8 cellular contexts compared by ENCODE assay signal in the genomic region with DNA sequence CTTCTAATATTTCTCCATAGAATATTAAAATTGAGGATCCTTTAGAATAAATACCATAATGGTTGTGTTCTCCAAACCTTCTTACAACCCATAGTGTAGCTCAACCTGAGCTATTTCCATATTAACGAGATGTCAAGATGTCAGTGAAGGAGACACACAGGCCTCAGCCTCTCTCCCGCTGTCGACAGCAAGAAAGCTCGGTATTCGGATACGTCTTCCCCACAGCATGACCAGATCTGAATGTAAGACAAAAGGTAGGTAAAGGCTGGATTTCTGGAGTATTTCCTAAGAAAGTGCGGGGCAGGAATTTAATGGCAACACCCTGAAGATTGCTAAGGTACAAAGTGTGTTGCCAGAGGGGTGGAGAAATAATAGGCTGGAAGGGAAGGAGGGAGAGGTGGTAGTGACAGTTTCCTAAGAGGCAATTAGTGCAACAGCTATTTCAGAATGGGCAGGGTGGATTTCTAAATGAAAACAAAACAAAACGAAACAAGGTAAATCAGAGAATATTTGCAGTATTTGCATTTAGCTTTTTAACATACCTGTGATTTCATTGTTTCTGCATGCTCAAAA. TPM values are rescaled to one million over a fixed set of nuclear protein-coding genes. Genes with fewer than 3 reads are reported as not detected.
DNase-seq lines count a peak whose midpoint lies in the region; FAIRE-seq and TF ChIP-seq lines count a peak whose summit lies in the region.

No MANE protein-coding gene starts in this region.

- H3K9me3 ChIP-seq in SK-N-MC (ENCODE audit: low read depth, low read length) (no peaks in the 10 kb centered on the region), skeletal muscle satellite cell (replicated peaks; ENCODE audit: low read length) (no peaks in the 10 kb centered on the region)

- no peaks in the 10 kb centered on the region for H3K27me3 ChIP-seq in skeletal muscle satellite cell (ENCODE audit: control insufficient read depth, insufficient read depth, low read length)

- H3K36me3 ChIP-seq in SK-N-MC (ENCODE audit: insufficient read depth, low read length) (peaks cover 13% of the 10 kb centered on the region), skeletal muscle satellite cell (ENCODE audit: insufficient read depth, low read length) (peaks cover 3% of the 10 kb centered on the region)

- FAIRE-seq in GM19239 (lab: Jason Lieb, UNC), result peak; percentile 8

- no peak for TF ChIP-seq CTCF in fibroblast of pulmonary artery (IDR thresholded peaks at IDR 0.05; ENCODE audit: low read length, missing control alignments)

- H3K9ac ChIP-seq in SK-N-MC (ENCODE audit: insufficient read length) (peak overlapping the region; percentile 90), skeletal muscle satellite cell (ENCODE audit: low read depth, low read length) (peak overlapping the region; percentile 99)

- H3K4me2 ChIP-seq in skeletal muscle satellite cell (ENCODE audit: low read length), result peak overlapping the region; percentile 94

- DNase-seq in GM19239 (ENCODE audit: insufficient read length, low spot score), result no peak
- DNase-seq in SK-N-MC (ENCODE audit: low read depth, low spot score), result no peak
- DNase-seq in fibroblast of pulmonary artery (ENCODE audit: low read depth), result no peak
- DNase-seq in HuH-7.5 (ENCODE audit: low spot score), result no peak
- DNase-seq in NCI-H146 (lab: John Stamatoyannopoulos, UW), result no peak
- DNase-seq in inferior parietal cortex (ENCODE audit: extremely low spot score), result no peak
- DNase-seq in activated CD4-positive, CD25-positive, alpha-beta regulatory T cell (lab: John Stamatoyannopoulos, UW), result no peak

- H3K27ac ChIP-seq in SK-N-MC, result no peak overlapping the region

- H3K4me3 ChIP-seq in SK-N-MC (peak overlapping the region; percentile 96), fibroblast of pulmonary artery (replicated peaks; ENCODE audit: low read depth, low read length) (peak overlapping the region; percentile 84), skeletal muscle satellite cell (ENCODE audit: low read length) (peak overlapping the region; percentile 98)

- peaks cover 30% of the 10 kb centered on the region for H3K4me1 ChIP-seq in skeletal muscle satellite cell (ENCODE audit: control insufficient read depth, insufficient read depth, low read length)

RNA-seq across cellular contexts. Expression of a gene that starts 1.7 kb away (rescaled TPM):
- 46.3 and 56.3 TPM in 2 replicates for total RNA-seq in skeletal muscle satellite cell (2012; rRNA removed)

RNA-seq across cellular contexts. Expression of a gene that starts 11.1 kb away (rescaled TPM):
- total RNA-seq in skeletal muscle satellite cell (2012; rRNA removed), result 0.44 and 1.3 TPM in 2 replicates
